15 cellular contexts compared by ENCODE assay signal in the genomic region with DNA sequence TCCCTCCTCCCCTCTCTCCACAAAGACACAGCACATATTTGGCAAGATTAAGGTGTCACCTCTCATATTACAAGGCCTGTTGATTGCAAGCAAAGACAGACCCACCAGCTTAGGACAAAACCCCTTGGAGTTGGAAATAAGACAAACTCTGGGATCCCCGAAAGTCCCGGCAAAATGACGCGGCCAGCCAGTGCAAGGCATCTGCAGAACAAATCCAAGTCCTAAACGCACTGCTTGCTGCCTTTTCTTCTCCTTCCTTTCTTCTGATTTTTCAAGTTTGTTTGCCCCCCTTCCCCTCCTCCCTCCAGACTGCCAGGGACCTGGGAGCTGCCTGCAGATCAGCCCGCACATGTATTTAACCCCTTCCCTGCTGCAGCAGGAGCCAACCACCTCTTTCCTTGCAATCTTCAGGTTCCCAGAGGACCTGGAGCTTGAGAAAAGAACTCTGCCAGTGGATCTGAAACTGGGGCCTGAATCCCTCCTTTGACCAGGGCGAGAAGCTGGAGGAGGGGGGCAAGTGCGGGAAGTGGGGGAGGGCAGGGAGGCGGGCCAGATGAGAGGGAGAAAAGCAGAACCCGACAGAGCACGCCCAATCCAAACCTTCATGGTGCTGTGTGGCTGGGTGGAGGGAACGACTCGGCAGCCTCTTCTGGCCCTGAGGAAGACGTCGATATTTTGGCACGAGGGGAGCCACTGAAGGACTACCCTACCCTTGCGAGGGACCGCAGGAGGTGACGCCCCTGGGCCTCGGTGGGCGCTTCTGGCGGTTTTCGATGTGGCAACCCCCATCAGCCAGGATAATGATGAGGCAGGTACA. TPM values are rescaled to one million over a fixed set of nuclear protein-coding genes. Genes with fewer than 3 reads are reported as not detected.
DNase-seq lines count a peak whose midpoint lies in the region; ATAC-seq and TF ChIP-seq lines count a peak whose summit lies in the region.
"Had no signal": no experiment of that assay in that cellular context is flagged by ENCODE, and none has a peak within 500 bp of the region (broad histone marks: within the 10 kb centered on the region; RNA-seq: fewer than 3 reads in every experiment).

No MANE protein-coding gene starts in this region.

- H3K4me2 ChIP-seq in GM23338 (peak overlapping the region; percentile 98), trophoblast cell (ENCODE audit: low read length) (peak overlapping the region; percentile 95)
- H3K4me2 ChIP-seq: BLaER1 treated with 17β-estradiol and CSF1 and Interleukin-3, amounts not matched to agents 10 nM and 100 nM had no signal

- intact Hi-C loops in right cardiac atrium (cut with DNase I), result loop anchor here in 1 of 4 donors (10.0 kb wide), 1 partner anchor 365 kb away; no protein-coding TSS in a partner anchor

- H3K4me3 Mint-ChIP-seq in GM23338, result peak overlapping the region; percentile 86
- H3K4me3 Mint-ChIP-seq: activated CD4-positive, alpha-beta T cell treated with anti-CD3 and anti-CD28 coated beads, Interleukin-2, amount 10 ng/mL, durations not matched to agents 24 days and 14 days had no signal

- no peaks in the 10 kb centered on the region for H3K79me2 ChIP-seq in GM23338 (replicated peaks; ENCODE audit: insufficient read depth)
- peaks cover 2% of the 10 kb centered on the region for H3K79me2 ChIP-seq in trophoblast cell (ENCODE audit: control insufficient read depth, insufficient read depth, low read length, poor library complexity)

- H2BK120ac ChIP-seq in trophoblast cell (ENCODE audit: insufficient read depth, low read length, poor library complexity), result no peak overlapping the region

- H3K27me3 ChIP-seq in GM23338 (ENCODE audit: insufficient read depth) (peaks cover 65% of the 10 kb centered on the region), right cardiac atrium (ENCODE audit: control insufficient read depth, insufficient read depth) (no peaks in the 10 kb centered on the region), trophoblast cell (ENCODE audit: insufficient read depth, low read length) (peaks cover 16% of the 10 kb centered on the region)

- no peak overlapping the region for H4K12ac ChIP-seq in trophoblast cell (ENCODE audit: low read depth, low read length)

- no peaks in the 10 kb centered on the region for H4K20me1 ChIP-seq in GM23338 (replicated peaks; ENCODE audit: insufficient read depth)
- H4K20me1 ChIP-seq: BLaER1 treated with 17β-estradiol and CSF1 and Interleukin-3, amounts not matched to agents 10 nM and 100 nM had no signal

- peak overlapping the region; percentile 83 for H2AFZ ChIP-seq in GM23338
- no peak overlapping the region for H2AFZ ChIP-seq in trophoblast cell (ENCODE audit: insufficient read depth, low read length, poor library complexity)

- H3K27ac Mint-ChIP-seq in GM23338, result no peak overlapping the region
- H3K27ac Mint-ChIP-seq: immature natural killer cell had no signal

- WGBS in right cardiac atrium, result 17% methylated on average over 23 of the region's 23 CpGs
- no CpG with 5 or more reads among the region's 23 CpGs for WGBS in trophoblast cell (ENCODE audit: extremely low coverage, insufficient coverage, insufficient read length)

- H4K91ac ChIP-seq in trophoblast cell (ENCODE audit: low read depth, low read length), result no peak overlapping the region

- in situ Hi-C loops in GM13977 (cut with MboI; ENCODE audit: low pct_unique_long_range_greater_than_20kb, low sequenced_read_pairs, unreplicated experiment), result no loop called here

- peaks cover 37% of the 10 kb centered on the region for H3K27me3 Mint-ChIP-seq in GM23338 (ENCODE audit: insufficient read depth, low read depth, poor library complexity)

- H3F3A ChIP-seq in GM23338 (replicated peaks; ENCODE audit: low read depth), result no peaks in the 10 kb centered on the region

- H3K4ac ChIP-seq in trophoblast cell (ENCODE audit: low read depth, low read length), result no peak overlapping the region

- H3K4me3 ChIP-seq in GM23338, result peak overlapping the region; percentile 77
- H3K4me3 ChIP-seq in right cardiac atrium (ENCODE audit: low read length), result peak overlapping the region; percentile 88
- no peak overlapping the region for H3K4me3 ChIP-seq in trophoblast cell (ENCODE audit: low read depth, low read length)
- H3K4me3 ChIP-seq: BLaER1 treated with 17β-estradiol and CSF1 and Interleukin-3, amounts not matched to agents 10 nM and 100 nM; colonic mucosa had no signal

- H3K9ac ChIP-seq in trophoblast cell (ENCODE audit: low read length), result no peak overlapping the region
- H3K9ac ChIP-seq: BLaER1 treated with 17β-estradiol and CSF1 and Interleukin-3, amounts not matched to agents 10 nM and 100 nM had no signal

- no peak overlapping the region for H2BK5ac ChIP-seq in trophoblast cell (ENCODE audit: low read depth, low read length, poor library complexity)

- H3K23ac ChIP-seq in trophoblast cell (ENCODE audit: low read length), result no peak overlapping the region

- H3K14ac ChIP-seq in trophoblast cell (ENCODE audit: low read length), result no peak overlapping the region

- peak; percentile 25 for ATAC-seq in GM23338
- ATAC-seq in right cardiac atrium, result no peak
- ATAC-seq: esophagus mucosa, upper lobe of right lung had no signal

- DNase-seq in GM23338 (ENCODE audit: low spot score), result peak; percentile 77
- DNase-seq in NCI-H82 treated with DMSO at 0.1 percent for 48 hours (lab: John Stamatoyannopoulos, UW; ENCODE audit: unreplicated experiment), result peak; percentile 49
- DNase-seq in right cardiac atrium, result peak in 2 of 3 donors; percentile 32 to 54
- no peak for DNase-seq in trophoblast cell
- no peak for DNase-seq in NCI-H446 treated with DMSO at 0.1 percent for 48 hours (lab: John Stamatoyannopoulos, UW)
- no peak for DNase-seq in GM13977 (ENCODE audit: low spot score)
- DNase-seq in stimulated activated CD8-positive, alpha-beta memory T cell treated with anti-CD3 and anti-CD28 coated beads, Interleukin-4, amount 100 ng/mL, for 48 hours, result no peak
- no peak for DNase-seq in NCI-H1105 treated with DMSO at 0.1 percent for 48 hours (lab: John Stamatoyannopoulos, UW)
- DNase-seq: activated CD4-positive, alpha-beta T cell treated with anti-CD3 and anti-CD28 coated beads, Interleukin-2, amount 10 ng/mL, durations not matched to agents 24 days and 14 days; colonic mucosa; immature natural killer cell; upper lobe of right lung had no signal

- no peaks in the 10 kb centered on the region for H3K36me3 Mint-ChIP-seq in GM23338 (ENCODE audit: low read depth)
- H3K36me3 Mint-ChIP-seq: immature natural killer cell had no signal

- peaks cover 2% of the 10 kb centered on the region for H3K79me1 ChIP-seq in trophoblast cell (ENCODE audit: low read length)

- H3K27ac ChIP-seq in GM23338 (ENCODE audit: low read depth) (no peak overlapping the region), right cardiac atrium (ENCODE audit: low read length) (no peak overlapping the region), trophoblast cell (ENCODE audit: low read depth, low read length) (no peak overlapping the region)
- H3K27ac ChIP-seq: BLaER1 treated with 17β-estradiol and CSF1 and Interleukin-3, amounts not matched to agents 10 nM and 100 nM; colonic mucosa; upper lobe of right lung had no signal

- no peak overlapping the region for H2AK5ac ChIP-seq in trophoblast cell (ENCODE audit: low read length)

- H3K9me3 ChIP-seq in right cardiac atrium (ENCODE audit: control insufficient read depth, low read length) (no peaks in the 10 kb centered on the region), trophoblast cell (ENCODE audit: insufficient read depth, low read depth, low read length) (no peaks in the 10 kb centered on the region)
- H3K9me3 ChIP-seq: colonic mucosa, upper lobe of right lung had no signal

- TF ChIP-seq CTCF in GM23338 (conservative IDR thresholded peaks at IDR 0.05; ENCODE audit: low read depth in 2 of 2) (no peak), GM13977 (IDR thresholded peaks at IDR 0.05; ENCODE audit: extremely low read depth, insufficient read depth, missing control alignments) (no peak)

- H3K4me1 ChIP-seq in GM23338 (ENCODE audit: insufficient read depth) (peaks cover 31% of the 10 kb centered on the region), right cardiac atrium (ENCODE audit: control insufficient read depth, insufficient read depth, low read length) (peaks cover 3% of the 10 kb centered on the region), trophoblast cell (ENCODE audit: control insufficient read depth in 1 of 2, insufficient read depth in 2 of 2, low read length in 2 of 2) (peaks cover 21 to 38% of the 10 kb centered on the region in 2 experiments)
- H3K4me1 ChIP-seq: BLaER1 treated with 17β-estradiol and CSF1 and Interleukin-3, amounts not matched to agents 10 nM and 100 nM; colonic mucosa had no signal

- H3K36me3 ChIP-seq in GM23338 (ENCODE audit: insufficient read depth), result no peaks in the 10 kb centered on the region
- no peaks in the 10 kb centered on the region for H3K36me3 ChIP-seq in trophoblast cell (ENCODE audit: control insufficient read depth in 1 of 2, insufficient read depth in 2 of 2, low read length in 2 of 2)
- H3K36me3 ChIP-seq: BLaER1 treated with 17β-estradiol and CSF1 and Interleukin-3, amounts not matched to agents 10 nM and 100 nM; colonic mucosa; upper lobe of right lung had no signal

- H3K9me3 Mint-ChIP-seq in GM23338, result no peaks in the 10 kb centered on the region; the same call in 2 of the 3 replicates
- H3K9me3 Mint-ChIP-seq: activated CD4-positive, alpha-beta T cell treated with anti-CD3 and anti-CD28 coated beads, Interleukin-2, amount 10 ng/mL, durations not matched to agents 24 days and 14 days; immature natural killer cell had no signal

- H3K4me1 Mint-ChIP-seq in GM23338, result peaks cover 43% of the 10 kb centered on the region

- H4K8ac ChIP-seq in trophoblast cell (ENCODE audit: low read depth, low read length), result no peak overlapping the region

- no peak overlapping the region for H2BK12ac ChIP-seq in trophoblast cell (ENCODE audit: low read length)

- H3K18ac ChIP-seq in trophoblast cell (ENCODE audit: low read length), result no peak overlapping the region

- H3K9me2 ChIP-seq in GM23338 (ENCODE audit: insufficient read depth), result no peaks in the 10 kb centered on the region

TF ChIP-seq in GM23338, 12 proteins besides CTCF, POLR2A, EP300 and RAD21:
- TF ChIP-seq EZH2 (IDR thresholded peaks at IDR 0.05; ENCODE audit: low read depth, unreplicated experiment) (peak; percentile 32), JUNB (IDR thresholded peaks at IDR 0.05; ENCODE audit: unreplicated experiment) (no peak)

RNA-seq across cellular contexts. Expression of a gene that starts 2.0 kb away (rescaled TPM):
- total RNA-seq in GM23338 (2014; rRNA removed; shearing (Covaris generic)), result 2.4 TPM in 1 of 2 replicates, not detected in the other
- 1.2 and 1.5 TPM in 2 replicates for polyA plus RNA-seq in GM23338 (2016; fragmentation: Nextera tagmentation; extraction: Ambion mirVana)
- total RNA-seq in right cardiac atrium, result 1 to 10 TPM in 2 of 4 donors, under 1 TPM in 2; 0.53 to 1.9 (median 1.3) TPM
- polyA plus RNA-seq in right cardiac atrium, result 1.7 TPM
- 2.5 and 2.9 TPM in 2 replicates for polyA plus RNA-seq in trophoblast cell (2013)
- total RNA-seq: activated CD4-positive, alpha-beta T cell treated with anti-CD3 and anti-CD28 coated beads, Interleukin-2, amount 10 ng/mL, durations not matched to agents 24 days and 14 days; T-helper 1 cell treated with Interleukin-12 subunit alpha and Interleukin-12 subunit beta and Interleukin-4 antibody, amounts not matched to agents 30 ng/mL and 1 ng/mL, for 36 hours had no signal
- polyA plus RNA-seq: immature natural killer cell had no signal

Comparison
In these comparisons a context has a peak if more than half of its experiments do, and no peak if none do; other contexts are left out.
1. DNase-seq: peak in GM23338 (single experiment), NCI-H82 treated with DMSO at 0.1 percent for 48 hours (single experiment) and right cardiac atrium (2 of 3); none in trophoblast cell (0 of 2), NCI-H446 treated with DMSO at 0.1 percent for 48 hours (single experiment), GM13977 (single experiment), stimulated activated CD8-positive, alpha-beta memory T cell treated with anti-CD3 and anti-CD28 coated beads, Interleukin-4, amount 100 ng/mL, for 48 hours (single experiment) and NCI-H1105 treated with DMSO at 0.1 percent for 48 hours (single experiment).